In the genomic region with DNA sequence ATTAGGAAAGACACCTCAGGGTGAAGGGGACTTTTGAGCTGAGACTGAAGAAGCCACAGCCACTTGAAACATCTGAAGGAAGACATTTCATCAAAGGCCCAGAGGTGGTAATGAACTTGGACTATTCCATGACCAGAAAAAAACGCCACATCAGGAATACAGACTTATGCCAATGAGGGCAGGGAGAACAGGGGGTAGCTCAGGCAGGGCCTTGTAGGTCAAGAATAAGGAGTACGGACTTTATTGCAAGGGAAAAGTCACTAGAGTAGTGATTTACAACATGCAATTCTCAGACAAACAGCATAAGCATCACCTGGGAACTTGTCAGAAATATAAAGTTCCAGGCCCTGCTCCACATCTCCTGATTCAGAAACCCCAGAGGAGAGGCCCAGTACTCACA, we compare ENCODE assay signal across 1 cellular context.
TF ChIP-seq lines count a peak whose summit lies in the region.

No MANE protein-coding gene starts in this region.

TF ChIP-seq in K562, 482 proteins besides CTCF, POLR2A, EP300 and RAD21 (continued from another document):
- TF ChIP-seq, protein P1, sequence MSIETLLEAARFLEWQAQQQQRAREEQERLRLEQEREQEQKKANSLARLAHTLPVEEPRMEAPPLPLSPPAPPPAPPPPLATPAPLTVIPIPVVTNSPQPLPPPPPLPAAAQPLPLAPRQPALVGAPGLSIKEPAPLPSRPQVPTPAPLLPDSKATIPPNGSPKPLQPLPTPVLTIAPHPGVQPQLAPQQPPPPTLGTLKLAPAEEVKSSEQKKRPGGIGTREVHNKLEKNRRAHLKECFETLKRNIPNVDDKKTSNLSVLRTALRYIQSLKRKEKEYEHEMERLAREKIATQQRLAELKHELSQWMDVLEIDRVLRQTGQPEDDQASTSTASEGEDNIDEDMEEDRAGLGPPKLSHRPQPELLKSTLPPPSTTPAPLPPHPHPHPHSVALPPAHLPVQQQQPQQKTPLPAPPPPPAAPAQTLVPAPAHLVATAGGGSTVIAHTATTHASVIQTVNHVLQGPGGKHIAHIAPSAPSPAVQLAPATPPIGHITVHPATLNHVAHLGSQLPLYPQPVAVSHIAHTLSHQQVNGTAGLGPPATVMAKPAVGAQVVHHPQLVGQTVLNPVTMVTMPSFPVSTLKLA (conservative IDR thresholded peaks at IDR 0.05), result no peak
- no peak for TF ChIP-seq SMARCA4 (IDR thresholded peaks at IDR 0.05)
- TF ChIP-seq, protein P2, sequence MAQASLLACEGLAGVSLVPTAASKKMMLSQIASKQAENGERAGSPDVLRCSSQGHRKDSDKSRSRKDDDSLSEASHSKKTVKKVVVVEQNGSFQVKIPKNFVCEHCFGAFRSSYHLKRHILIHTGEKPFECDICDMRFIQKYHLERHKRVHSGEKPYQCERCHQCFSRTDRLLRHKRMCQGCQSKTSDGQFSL (CRISPR knock-in tag; IDR thresholded peaks at IDR 0.05), result no peak
- TF ChIP-seq, protein P2 (tag; IDR thresholded peaks at IDR 0.05), result no peak
- TF ChIP-seq ZNF644 (tag; IDR thresholded peaks at IDR 0.05; ENCODE audit: low read depth), result no peak
